ENCODE assay signal across 8 cellular contexts in the genomic region with DNA sequence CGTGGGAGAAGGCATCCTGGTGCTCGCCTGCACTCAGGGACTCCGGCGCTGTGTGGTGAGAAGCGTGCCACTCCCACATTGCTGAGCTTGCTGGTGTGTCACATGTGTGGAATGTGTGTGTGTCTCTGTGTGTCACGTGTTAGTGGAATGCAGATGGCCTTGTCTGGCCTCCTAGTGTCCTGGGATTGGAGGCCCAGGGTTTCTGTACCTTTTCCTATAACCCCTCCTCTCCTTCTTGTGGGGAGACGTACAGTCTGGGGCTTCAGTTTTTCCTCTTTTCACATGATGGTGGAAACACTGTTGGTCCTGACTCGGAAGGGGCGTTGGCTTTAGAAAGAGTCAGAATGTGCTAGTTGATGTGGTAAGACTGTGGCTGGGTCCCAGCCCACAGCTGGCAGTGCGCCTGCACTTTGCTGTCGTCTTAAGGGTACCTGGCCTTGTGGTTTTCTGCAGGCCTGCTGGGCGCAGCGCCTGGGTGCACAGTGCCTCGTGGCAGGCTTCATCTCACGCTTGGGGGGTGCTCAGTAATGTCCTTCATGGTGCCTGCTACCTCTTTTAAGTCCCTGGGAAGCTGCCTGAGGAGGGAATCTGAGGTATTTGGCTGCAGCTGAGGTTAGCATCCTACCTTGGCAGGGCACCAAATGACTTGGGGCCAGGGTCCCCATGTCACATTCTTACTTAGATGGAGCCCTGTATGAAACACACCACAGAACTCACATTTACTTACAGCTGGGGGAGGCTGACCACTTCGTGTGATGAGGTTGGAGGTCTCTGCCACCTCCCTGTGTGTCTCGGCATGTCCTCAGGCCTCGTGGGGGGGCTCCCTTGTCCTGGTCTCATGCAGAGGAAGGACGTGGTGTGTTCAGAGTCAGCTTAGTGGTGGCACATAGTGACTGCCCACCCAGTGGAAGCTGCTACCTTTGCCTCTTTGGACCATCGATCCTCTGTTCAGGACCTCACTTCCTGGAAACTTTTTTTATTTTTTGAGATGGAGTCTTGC.
DNase-seq lines count a peak whose midpoint lies in the region; ATAC-seq, FAIRE-seq and TF ChIP-seq lines count a peak whose summit lies in the region.

No MANE protein-coding gene starts in this region.

- H2AFZ ChIP-seq in HepG2 (ENCODE audit: low read length), result no peak overlapping the region
- H2AFZ ChIP-seq in osteoblast (ENCODE audit: low read length), result no peak overlapping the region

- H3K4me2 ChIP-seq in HepG2 (ENCODE audit: low read depth, low read length), result no peak overlapping the region
- peak overlapping the region; percentile 52 for H3K4me2 ChIP-seq in osteoblast (ENCODE audit: insufficient read depth, low read length)

- H4K20me1 ChIP-seq in HepG2 (ENCODE audit: insufficient read depth, low read length) (peaks cover 3% of the 10 kb centered on the region; the same call in 1 of the 2 replicates), osteoblast (ENCODE audit: insufficient read depth, low read length) (peaks cover 66% of the 10 kb centered on the region)

- 71% methylated on average over 20 of the region's 20 CpGs for WGBS in liver
- WGBS in HepG2 (ENCODE audit: low lambda C conversion rate), result 96% methylated on average over 11 of the region's 20 CpGs

- no peak for ATAC-seq in HepG2
- ATAC-seq in upper lobe of right lung, result peak; percentile 84

- H3K27ac ChIP-seq in liver (ENCODE audit: low read depth in 1 of 2, low read length in 2 of 2), result peak overlapping the region in 1 of 2 donors; percentile 39
- no peak overlapping the region for H3K27ac ChIP-seq in HepG2 (ENCODE audit: extremely low read length, insufficient read depth, low read length)
- H3K27ac ChIP-seq in osteoblast (ENCODE audit: low read depth, low read length), result peak overlapping the region; percentile 91
- peak overlapping the region; percentile 76 for H3K27ac ChIP-seq in upper lobe of right lung
- H3K27ac ChIP-seq in WERI-Rb-1, result no peak overlapping the region

- H3K9ac ChIP-seq in liver (ENCODE audit: low read depth in 1 of 2, low read length in 2 of 2) (no peak overlapping the region), HepG2 (ENCODE audit: insufficient read depth, low read depth, low read length) (no peak overlapping the region)

- TF ChIP-seq EP300 in HepG2 (IDR thresholded peaks at IDR 0.05; ENCODE audit: low read depth in 2 of 2, low read length in 2 of 2) (no peak), HepG2 (CRISPR knock-in tag; IDR thresholded peaks at IDR 0.05; ENCODE audit: borderline replicate concordance) (no peak)

- BruUV-seq in HepG2 (replicated peaks; lab: Mats Ljungman, UMichigan), result no TSS peak

- DNase-seq in HepG2 (ENCODE audit: low spot score) (no peak), epithelial cell of proximal tubule (ENCODE audit: low read depth) (peak; percentile 92), osteoblast (ENCODE audit: insufficient read length, low spot score, missing footprints) (peak; percentile 98), upper lobe of right lung (peak; percentile 93), GM12892 (ENCODE audit: insufficient read length) (no peak), WERI-Rb-1 (no peak)
- peak; percentile 52 to 56 for DNase-seq in activated CD8-positive, alpha-beta memory T cell treated with anti-CD3 and anti-CD28 coated beads for 4 hours (ENCODE audit: low read depth in 2 of 2)

- intact Hi-C loops in HepG2 (cut with micrococcal nuclease; ENCODE audit: unreplicated experiment), result no loop called here
- intact Hi-C loops in upper lobe of right lung (cut with DNase I), result no loop called here

- TF ChIP-seq POLR2A in HepG2 (IDR thresholded peaks at IDR 0.05; ENCODE audit: insufficient read depth in 1 of 2, low read depth in 2 of 2, low read length in 2 of 2), result no peak
- no peak for TF ChIP-seq POLR2A in GM12892 (IDR thresholded peaks at IDR 0.05; ENCODE audit: low read depth, low read length)

- TF ChIP-seq RAD21 in liver (IDR thresholded peaks at IDR 0.05), result no peak
- TF ChIP-seq RAD21 in HepG2 (CRISPR knock-in tag; IDR thresholded peaks at IDR 0.05), result no peak

- no peaks in the 10 kb centered on the region for H3K27me3 ChIP-seq in liver (ENCODE audit: control insufficient read depth in 4 of 4, insufficient read depth in 4 of 4, low read length in 3 of 4)
- H3K27me3 ChIP-seq in HepG2 (ENCODE audit: control insufficient read depth in 1 of 2, insufficient read depth in 2 of 2, low read length in 2 of 2), result no peaks in the 10 kb centered on the region
- no peaks in the 10 kb centered on the region for H3K27me3 ChIP-seq in osteoblast (ENCODE audit: insufficient read depth, low read length)
- H3K27me3 ChIP-seq in upper lobe of right lung, result no peaks in the 10 kb centered on the region
- H3K27me3 ChIP-seq in WERI-Rb-1 (ENCODE audit: insufficient read depth, low read depth, severe bottlenecking), result no peaks in the 10 kb centered on the region

- peaks cover 9 to 74% (median 45%) of the 10 kb centered on the region in 4 donors for H3K36me3 ChIP-seq in liver (ENCODE audit: control insufficient read depth in 4 of 4, insufficient read depth in 3 of 4, low read depth in 1 of 4, low read length in 3 of 4)
- H3K36me3 ChIP-seq in HepG2 (replicated peaks in 1 of 2; ENCODE audit: control insufficient read depth in 1 of 2, insufficient read depth in 2 of 2, low read length in 2 of 2), result peaks cover 57 to 89% of the 10 kb centered on the region in 2 experiments
- peaks cover 81% of the 10 kb centered on the region for H3K36me3 ChIP-seq in osteoblast (ENCODE audit: insufficient read depth, low read length)
- H3K36me3 ChIP-seq in upper lobe of right lung, result peaks cover 81% of the 10 kb centered on the region
- H3K36me3 ChIP-seq in WERI-Rb-1, result peaks cover 86% of the 10 kb centered on the region

- FAIRE-seq in HepG2 (lab: Jason Lieb, UNC) (no peak), GM12892 (lab: Jason Lieb, UNC) (no peak)

- in situ Hi-C loops in HepG2 (cut with HindIII; ENCODE audit: extremely low pct_ligation_motif_present, low pct_unique_long_range_greater_than_20kb), result loop anchor here (10.0 kb wide), 2 partner anchors 65 to 155 kb away; no protein-coding TSS in a partner anchor

- H3K4me1 ChIP-seq in liver (ENCODE audit: control insufficient read depth in 4 of 4, insufficient read depth in 4 of 4, low read length in 3 of 4) (peaks cover 0 to 15% (median 3%) of the 10 kb centered on the region in 4 donors), HepG2 (ENCODE audit: insufficient read depth, low read length) (no peaks in the 10 kb centered on the region), osteoblast (ENCODE audit: insufficient read depth, low read length) (peaks cover 47% of the 10 kb centered on the region), upper lobe of right lung (peaks cover 65% of the 10 kb centered on the region)

- H3K9me3 ChIP-seq in liver (ENCODE audit: control insufficient read depth in 4 of 4, low read length in 3 of 4) (no peaks in the 10 kb centered on the region), HepG2 (ENCODE audit: low read length) (no peaks in the 10 kb centered on the region), osteoblast (ENCODE audit: low read depth, low read length) (no peaks in the 10 kb centered on the region), upper lobe of right lung (no peaks in the 10 kb centered on the region), WERI-Rb-1 (ENCODE audit: severe bottlenecking) (no peaks in the 10 kb centered on the region)

- CTCF ChIA-PET in HepG2 (lab: Yijun Ruan, JAX; ENCODE audit: low intra/inter-chr PET ratio, low total read pairs), result no interaction called here

- no peak overlapping the region for H3K4me3 ChIP-seq in liver (ENCODE audit: low read depth in 1 of 3, low read length in 3 of 3)
- H3K4me3 ChIP-seq in HepG2 (replicated peaks in 1 of 3; ENCODE audit: insufficient read depth in 1 of 3, low read depth in 2 of 3, low read length in 3 of 3), result no peak overlapping the region
- H3K4me3 ChIP-seq in epithelial cell of proximal tubule (ENCODE audit: low read depth, low read length), result no peak overlapping the region
- H3K4me3 ChIP-seq in osteoblast (ENCODE audit: insufficient read depth, low read length), result no peak overlapping the region
- no peak overlapping the region for H3K4me3 ChIP-seq in upper lobe of right lung
- H3K4me3 ChIP-seq in WERI-Rb-1 (ENCODE audit: low read depth, low read length), result no peak overlapping the region

- POLR2A ChIA-PET in HepG2 (lab: Yijun Ruan, JAX), result no interaction called here

- no peaks in the 10 kb centered on the region for H3K79me2 ChIP-seq in HepG2 (ENCODE audit: insufficient read depth, low read length)
- peaks cover 43% of the 10 kb centered on the region for H3K79me2 ChIP-seq in osteoblast (ENCODE audit: insufficient read depth, low read length)

- TF ChIP-seq CTCF in liver (IDR thresholded peaks at IDR 0.05; ENCODE audit: low read depth, low read length, missing input control) (no peak), HepG2 (CRISPR knock-in tag; IDR thresholded peaks at IDR 0.05) (no peak), epithelial cell of proximal tubule (conservative IDR thresholded peaks at IDR 0.05; ENCODE audit: low read depth, low read length) (no peak), osteoblast (IDR thresholded peaks at IDR 0.05; ENCODE audit: extremely low read depth, low read depth, low read length) (no peak), upper lobe of right lung (IDR thresholded peaks at IDR 0.05) (no peak), WERI-Rb-1 (IDR thresholded peaks at IDR 0.05; ENCODE audit: low read depth, low read length) (no peak)

TF ChIP-seq in liver, 16 proteins besides CTCF, POLR2A, EP300 and RAD21:
- TF ChIP-seq YY1 (IDR thresholded peaks at IDR 0.05) (no peak), SP1 (IDR thresholded peaks at IDR 0.05) (peak; percentile 31)

TF ChIP-seq in HepG2, 621 proteins besides CTCF, POLR2A, EP300 and RAD21 (continues in another document):
- TF ChIP-seq, protein P1, sequence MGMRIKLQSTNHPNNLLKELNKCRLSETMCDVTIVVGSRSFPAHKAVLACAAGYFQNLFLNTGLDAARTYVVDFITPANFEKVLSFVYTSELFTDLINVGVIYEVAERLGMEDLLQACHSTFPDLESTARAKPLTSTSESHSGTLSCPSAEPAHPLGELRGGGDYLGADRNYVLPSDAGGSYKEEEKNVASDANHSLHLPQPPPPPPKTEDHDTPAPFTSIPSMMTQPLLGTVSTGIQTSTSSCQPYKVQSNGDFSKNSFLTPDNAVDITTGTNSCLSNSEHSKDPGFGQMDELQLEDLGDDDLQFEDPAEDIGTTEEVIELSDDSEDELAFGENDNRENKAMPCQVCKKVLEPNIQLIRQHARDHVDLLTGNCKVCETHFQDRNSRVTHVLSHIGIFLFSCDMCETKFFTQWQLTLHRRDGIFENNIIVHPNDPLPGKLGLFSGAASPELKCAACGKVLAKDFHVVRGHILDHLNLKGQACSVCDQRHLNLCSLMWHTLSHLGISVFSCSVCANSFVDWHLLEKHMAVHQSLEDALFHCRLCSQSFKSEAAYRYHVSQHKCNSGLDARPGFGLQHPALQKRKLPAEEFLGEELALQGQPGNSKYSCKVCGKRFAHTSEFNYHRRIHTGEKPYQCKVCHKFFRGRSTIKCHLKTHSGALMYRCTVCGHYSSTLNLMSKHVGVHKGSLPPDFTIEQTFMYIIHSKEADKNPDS (CRISPR knock-in tag; IDR thresholded peaks at IDR 0.05), result no peak
- TF ChIP-seq CHD2 (IDR thresholded peaks at IDR 0.05; ENCODE audit: low read depth, low read length) (no peak), NFE2L1 (CRISPR knock-in tag; IDR thresholded peaks at IDR 0.05; ENCODE audit: borderline replicate concordance) (no peak)

Comparison
In these comparisons a context has a peak if more than half of its experiments do, and no peak if none do; other contexts are left out.
1. H3K27ac ChIP-seq: peak in osteoblast (single experiment) and upper lobe of right lung (single experiment); none in HepG2 (single experiment) and WERI-Rb-1 (single experiment).
2. DNase-seq: peak in activated CD8-positive, alpha-beta memory T cell treated with anti-CD3 and anti-CD28 coated beads for 4 hours (2 of 2), epithelial cell of proximal tubule (single experiment), osteoblast (single experiment) and upper lobe of right lung (single experiment); none in HepG2 (single experiment), GM12892 (single experiment) and WERI-Rb-1 (single experiment).